In the genomic region with DNA sequence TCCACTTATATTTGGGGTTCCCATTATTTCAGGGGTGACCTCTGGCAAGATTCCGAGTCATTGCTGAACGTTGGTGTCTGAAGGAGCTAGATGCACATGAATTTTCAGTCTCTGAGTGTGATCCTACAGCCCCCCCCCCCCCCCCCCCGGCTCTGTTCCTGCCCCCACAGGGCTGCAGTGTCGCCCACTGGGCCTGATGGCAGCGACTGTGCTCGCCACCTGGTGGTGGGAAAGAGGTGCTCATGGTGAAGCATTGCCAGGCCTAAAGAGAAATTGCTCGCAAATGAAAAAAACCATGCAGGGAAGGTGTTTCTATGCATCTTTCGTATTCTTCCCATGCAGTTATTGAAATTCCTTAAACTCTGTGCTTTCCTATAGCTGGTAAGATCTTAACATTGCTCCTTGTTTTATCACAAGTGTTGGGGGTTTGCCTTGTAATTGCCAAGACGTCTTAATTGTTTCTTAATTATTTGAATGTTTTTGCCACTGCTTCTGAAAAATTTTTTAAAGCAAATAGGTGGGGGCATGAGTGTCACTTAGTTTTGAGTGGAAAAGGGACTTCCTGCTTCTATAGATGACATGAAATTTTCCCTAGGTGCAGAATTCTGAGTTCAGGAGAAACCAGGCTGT, we compare ENCODE assay signal across 8 cellular contexts.
DNase-seq lines count a peak whose midpoint lies in the region; ATAC-seq, FAIRE-seq and TF ChIP-seq lines count a peak whose summit lies in the region.

No MANE protein-coding gene starts in this region.

- no peak overlapping the region for H3K9ac ChIP-seq in keratinocyte (ENCODE audit: control insufficient read depth, extremely low read depth, insufficient read depth, low read length)

- no peaks in the 10 kb centered on the region for H4K20me1 ChIP-seq in keratinocyte (ENCODE audit: control insufficient read depth, extremely low read depth, insufficient read depth, low read length)

- peak; percentile 70 to 81 (median 77) for TF ChIP-seq CTCF in keratinocyte (optimal IDR thresholded peaks at IDR 0.05 in 1 of 3, IDR thresholded peaks at IDR 0.05 in 1 of 3, conservative IDR thresholded peaks at IDR 0.05 in 1 of 3; ENCODE audit: extremely low read depth in 1 of 3, insufficient read depth in 2 of 3, low read length in 3 of 3)

- H3K4me3 Mint-ChIP-seq in CD4-positive, CD25-positive, alpha-beta regulatory T cell, result no peak overlapping the region

- H3K9me1 ChIP-seq in keratinocyte (ENCODE audit: control insufficient read depth, extremely low read depth, insufficient read depth, low read length), result no peaks in the 10 kb centered on the region

- ATAC-seq in CD4-positive, CD25-positive, alpha-beta regulatory T cell (ENCODE audit: low read depth in 2 of 2), result no peak
- peak; percentile 59 for ATAC-seq in GM19043 (IDR thresholded peaks at IDR 0.05; ENCODE audit: low read depth, unreplicated experiment)
- ATAC-seq in HG03520 (IDR thresholded peaks at IDR 0.05; ENCODE audit: unreplicated experiment), result peak; percentile 84

- no peak overlapping the region for H3K4me3 ChIP-seq in CD4-positive, CD25-positive, alpha-beta regulatory T cell (ENCODE audit: low read depth, low read length)
- H3K4me3 ChIP-seq in keratinocyte (ENCODE audit: control insufficient read depth in 2 of 3, extremely low read depth in 1 of 3, insufficient read depth in 2 of 3, low read depth in 1 of 3, low read length in 3 of 3), result no peak overlapping the region

- no peaks in the 10 kb centered on the region for H3K36me3 ChIP-seq in CD4-positive, CD25-positive, alpha-beta regulatory T cell (ENCODE audit: control insufficient read depth, insufficient read depth, low read length)
- peaks cover 20 to 21% of the 10 kb centered on the region in 2 experiments for H3K36me3 ChIP-seq in keratinocyte (ENCODE audit: control insufficient read depth in 2 of 2, extremely low read depth in 1 of 2, insufficient read depth in 2 of 2, low read length in 2 of 2)

- no peaks in the 10 kb centered on the region for H3K4me1 ChIP-seq in CD4-positive, CD25-positive, alpha-beta regulatory T cell (ENCODE audit: control insufficient read depth, insufficient read depth, low read length, poor library complexity, severe bottlenecking)
- H3K4me1 ChIP-seq in keratinocyte (ENCODE audit: control insufficient read depth, extremely low read depth, insufficient read depth, low read length), result no peaks in the 10 kb centered on the region

- H3K36me3 Mint-ChIP-seq in CD4-positive, CD25-positive, alpha-beta regulatory T cell, result no peaks in the 10 kb centered on the region

- H3K4me2 ChIP-seq in keratinocyte (ENCODE audit: control insufficient read depth, extremely low read depth, insufficient read depth, low read depth, low read length), result no peak overlapping the region

- peaks cover 15% of the 10 kb centered on the region for H3K27me3 Mint-ChIP-seq in CD4-positive, CD25-positive, alpha-beta regulatory T cell

- H3K27ac Mint-ChIP-seq in CD4-positive, CD25-positive, alpha-beta regulatory T cell, result peak overlapping the region in 1 of 3 donors; percentile 12

- DNase-seq in CD4-positive, CD25-positive, alpha-beta regulatory T cell, result peak in 2 of 3 donors; percentile 13 to 41
- peak; percentile 28 for DNase-seq in SKM-1 treated with dmso at 0.1 percent for 144 hours (lab: John Stamatoyannopoulos, UW; ENCODE audit: unreplicated experiment)
- DNase-seq in astrocyte of the hippocampus (ENCODE audit: low read depth, low spot score), result peak; percentile 77
- no peak for DNase-seq in keratinocyte (ENCODE audit: low read depth, low spot score)
- peak; percentile 24 to 38 for DNase-seq in stimulated activated CD4-positive, alpha-beta T cell treated with anti-CD3 and anti-CD28 coated beads, Interleukin-4, amount 100 ng/mL, for 4 hours
- no peak for DNase-seq in SHP77 treated with DMSO at 0.1 percent for 48 hours (lab: John Stamatoyannopoulos, UW)

- H3K27ac ChIP-seq in CD4-positive, CD25-positive, alpha-beta regulatory T cell (ENCODE audit: insufficient read depth, low read length, poor library complexity, severe bottlenecking), result no peak overlapping the region
- no peak overlapping the region for H3K27ac ChIP-seq in keratinocyte (ENCODE audit: control insufficient read depth, insufficient read depth, low read length)

- H3K4me1 Mint-ChIP-seq in CD4-positive, CD25-positive, alpha-beta regulatory T cell, result no peaks in the 10 kb centered on the region

- H3K27me3 ChIP-seq in CD4-positive, CD25-positive, alpha-beta regulatory T cell (ENCODE audit: control insufficient read depth, insufficient read depth, low read length), result peaks cover 4% of the 10 kb centered on the region
- H3K27me3 ChIP-seq in keratinocyte (ENCODE audit: control insufficient read depth, extremely low read depth, insufficient read depth, low read length), result no peaks in the 10 kb centered on the region

- dilution Hi-C loops in keratinocyte (cut with MboI; ENCODE audit: extremely low pct_ligation_motif_present, low sequenced_read_pairs), result loop anchor here (25.0 kb wide), 1 partner anchor 320 kb away; no protein-coding TSS in a partner anchor

- no peaks in the 10 kb centered on the region for H3K79me2 ChIP-seq in keratinocyte (ENCODE audit: control insufficient read depth, insufficient read depth, low read length)

- FAIRE-seq in keratinocyte (lab: Jason Lieb, UNC), result no peak

- no peak overlapping the region for H2AFZ ChIP-seq in keratinocyte (ENCODE audit: control insufficient read depth, low read length)

- H3K9me3 ChIP-seq in CD4-positive, CD25-positive, alpha-beta regulatory T cell (ENCODE audit: control insufficient read depth in 2 of 2, low read length in 2 of 2), result no peaks in the 10 kb centered on the region
- no peaks in the 10 kb centered on the region for H3K9me3 ChIP-seq in keratinocyte (ENCODE audit: control insufficient read depth, low read depth, low read length)

- no peaks in the 10 kb centered on the region for H3K9me3 Mint-ChIP-seq in CD4-positive, CD25-positive, alpha-beta regulatory T cell

Comparison
In these comparisons a context has a peak if more than half of its experiments do, and no peak if none do; other contexts are left out.
1. ATAC-seq: peak in GM19043 (single experiment) and HG03520 (single experiment); none in CD4-positive, CD25-positive, alpha-beta regulatory T cell (0 of 2).
2. DNase-seq: peak in CD4-positive, CD25-positive, alpha-beta regulatory T cell (2 of 3), SKM-1 treated with dmso at 0.1 percent for 144 hours (single experiment), astrocyte of the hippocampus (single experiment) and stimulated activated CD4-positive, alpha-beta T cell treated with anti-CD3 and anti-CD28 coated beads, Interleukin-4, amount 100 ng/mL, for 4 hours (2 of 2); none in keratinocyte (single experiment) and SHP77 treated with DMSO at 0.1 percent for 48 hours (single experiment).